ENCODE assay signal across 19 cellular contexts in the genomic region with DNA sequence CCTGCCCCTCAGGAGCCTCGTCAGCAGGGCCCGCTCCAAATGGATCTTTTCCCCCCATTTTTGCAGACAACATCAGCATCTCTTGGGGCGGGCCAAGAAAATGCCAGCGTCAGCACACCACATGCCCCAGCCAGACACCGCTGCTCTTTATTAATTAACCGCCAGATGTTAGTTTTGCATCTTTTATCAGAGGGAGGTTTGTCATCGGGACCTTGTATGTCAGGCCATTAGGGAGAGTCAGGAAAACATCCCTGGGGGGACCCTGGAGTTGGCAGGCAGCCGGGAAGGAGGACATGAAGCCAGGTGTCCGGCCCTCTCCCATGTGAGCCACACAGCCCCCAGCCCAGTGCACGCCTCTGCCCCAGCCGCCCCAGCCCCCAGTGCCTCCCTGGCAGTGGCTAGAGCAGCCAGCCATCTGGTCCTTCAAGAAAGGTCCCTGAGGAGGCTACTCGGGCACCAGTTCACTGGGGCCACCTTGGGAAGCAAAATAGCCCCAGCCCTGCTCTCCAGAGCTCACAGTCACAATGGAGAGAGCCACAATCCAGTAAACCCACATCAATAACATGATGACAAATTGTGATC. TPM values are rescaled to one million over a fixed set of nuclear protein-coding genes. Genes with fewer than 3 reads are reported as not detected.
A peak's percentile ranks its signal among the peaks of the same experiment; 100 is the strongest.
DNase-seq lines count a peak whose midpoint lies in the region; ATAC-seq and TF ChIP-seq lines count a peak whose summit lies in the region.
"Had no signal": no experiment of that assay in that cellular context is flagged by ENCODE, and none has a peak within 500 bp of the region (broad histone marks: within the 10 kb centered on the region; RNA-seq: fewer than 3 reads in every experiment).

No MANE protein-coding gene starts in this region.

- H3K9me3 ChIP-seq in cardiac muscle cell (ENCODE audit: low read depth) (no peaks in the 10 kb centered on the region), prostate gland (no peaks in the 10 kb centered on the region)
- H3K9me3 ChIP-seq: SJSA1 had no signal

- TF ChIP-seq CTCF in cardiac muscle cell (IDR thresholded peaks at IDR 0.05; ENCODE audit: low read depth, low read length) (no peak), prostate gland (IDR thresholded peaks at IDR 0.05) (no peak)

- DNase-seq in cardiac muscle cell (ENCODE audit: low read depth in 1 of 2, low spot score in 1 of 2) (no peak), left ventricle myocardium superior (no peak), NCI-H2171 treated with DMSO at 0.1 percent for 48 hours (lab: John Stamatoyannopoulos, UW) (peak; percentile 82), EL (no peak), NCI-H1092 (lab: John Stamatoyannopoulos, UW) (no peak), prostate gland (ENCODE audit: low spot score) (no peak)
- DNase-seq in stimulated activated CD4-positive, alpha-beta T cell treated with anti-CD3 and anti-CD28 coated beads, Interleukin-4, amount 100 ng/mL, for 4 hours, result no peak
- DNase-seq: 8988T, DND-41, IMR-90, NCI-H187, NCI-H774, OCI-M1, SW 1271, T-helper 2 cell had no signal

- no peaks in the 10 kb centered on the region for H3K36me3 ChIP-seq in cardiac muscle cell
- H3K36me3 ChIP-seq in prostate gland, result no peaks in the 10 kb centered on the region
- H3K36me3 ChIP-seq: SJSA1 had no signal

- 78% methylated on average over 12 of the region's 12 CpGs for WGBS in prostate gland

- no peak for ATAC-seq in left ventricle myocardium superior
- peak; percentile 31; the same call in 1 of the 3 replicates for ATAC-seq in SK-N-SH treated with all-trans-retinoic acid at 6 μM for 48 hours
- ATAC-seq: Right ventricle myocardium inferior had no signal

- H3K4me3 ChIP-seq in cardiac muscle cell (no peak overlapping the region), prostate gland (no peak overlapping the region)
- H3K4me3 ChIP-seq: SJSA1 had no signal

- H3K27me3 ChIP-seq in cardiac muscle cell (no peaks in the 10 kb centered on the region), prostate gland (replicated peaks; ENCODE audit: insufficient read depth) (no peaks in the 10 kb centered on the region)
- H3K27me3 ChIP-seq: SJSA1 had no signal

- no peak for TF ChIP-seq POLR2A in prostate gland (IDR thresholded peaks at IDR 0.05)

- intact Hi-C loops in left ventricle myocardium superior (cut with micrococcal nuclease), result no loop called here
- intact Hi-C loops in prostate gland (cut with DNase I), result no loop called here

- H3K4me1 ChIP-seq in cardiac muscle cell (ENCODE audit: low read depth) (peaks cover 8% of the 10 kb centered on the region), prostate gland (replicated peaks) (no peaks in the 10 kb centered on the region)
- H3K4me1 ChIP-seq: SJSA1 had no signal

- H3K27ac ChIP-seq in cardiac muscle cell (peak overlapping the region; percentile 6), prostate gland (no peak overlapping the region)
- H3K27ac ChIP-seq: KMS-11, SJSA1 had no signal

TF ChIP-seq in SK-N-SH treated with all-trans-retinoic acid at 6 μM for 48 hours, 23 proteins besides CTCF, POLR2A, EP300 and RAD21:
- TF ChIP-seq ZNF8 (CRISPR knock-in tag; IDR thresholded peaks at IDR 0.05) (no peak), TCF4 (CRISPR knock-in tag; IDR thresholded peaks at IDR 0.05; ENCODE audit: borderline replicate concordance) (peak; percentile 99), GLIS3 (CRISPR knock-in tag; IDR thresholded peaks at IDR 0.05) (peak; percentile 47; the same call in 1 of the 2 replicates)
- TF ChIP-seq, protein P1, sequence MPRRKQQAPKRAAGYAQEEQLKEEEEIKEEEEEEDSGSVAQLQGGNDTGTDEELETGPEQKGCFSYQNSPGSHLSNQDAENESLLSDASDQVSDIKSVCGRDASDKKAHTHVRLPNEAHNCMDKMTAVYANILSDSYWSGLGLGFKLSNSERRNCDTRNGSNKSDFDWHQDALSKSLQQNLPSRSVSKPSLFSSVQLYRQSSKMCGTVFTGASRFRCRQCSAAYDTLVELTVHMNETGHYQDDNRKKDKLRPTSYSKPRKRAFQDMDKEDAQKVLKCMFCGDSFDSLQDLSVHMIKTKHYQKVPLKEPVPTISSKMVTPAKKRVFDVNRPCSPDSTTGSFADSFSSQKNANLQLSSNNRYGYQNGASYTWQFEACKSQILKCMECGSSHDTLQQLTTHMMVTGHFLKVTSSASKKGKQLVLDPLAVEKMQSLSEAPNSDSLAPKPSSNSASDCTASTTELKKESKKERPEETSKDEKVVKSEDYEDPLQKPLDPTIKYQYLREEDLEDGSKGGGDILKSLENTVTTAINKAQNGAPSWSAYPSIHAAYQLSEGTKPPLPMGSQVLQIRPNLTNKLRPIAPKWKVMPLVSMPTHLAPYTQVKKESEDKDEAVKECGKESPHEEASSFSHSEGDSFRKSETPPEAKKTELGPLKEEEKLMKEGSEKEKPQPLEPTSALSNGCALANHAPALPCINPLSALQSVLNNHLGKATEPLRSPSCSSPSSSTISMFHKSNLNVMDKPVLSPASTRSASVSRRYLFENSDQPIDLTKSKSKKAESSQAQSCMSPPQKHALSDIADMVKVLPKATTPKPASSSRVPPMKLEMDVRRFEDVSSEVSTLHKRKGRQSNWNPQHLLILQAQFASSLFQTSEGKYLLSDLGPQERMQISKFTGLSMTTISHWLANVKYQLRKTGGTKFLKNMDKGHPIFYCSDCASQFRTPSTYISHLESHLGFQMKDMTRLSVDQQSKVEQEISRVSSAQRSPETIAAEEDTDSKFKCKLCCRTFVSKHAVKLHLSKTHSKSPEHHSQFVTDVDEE (CRISPR knock-in tag; IDR thresholded peaks at IDR 0.05), result peak; percentile 83

RNA-seq across cellular contexts. Expression of a gene that starts 56.9 kb away (rescaled TPM):
- total RNA-seq in cardiac muscle cell (35.5 and 42.9 TPM in 2 replicates), left ventricle myocardium superior (25.7 TPM), prostate gland (10 to 100 TPM in 1 of 2 donors, 1 to 10 TPM in 1; 2.0 to 52.3 TPM)
- polyA plus RNA-seq in cardiac muscle cell, result 25.4 and 42.1 TPM in 2 replicates
